In the genomic region with DNA sequence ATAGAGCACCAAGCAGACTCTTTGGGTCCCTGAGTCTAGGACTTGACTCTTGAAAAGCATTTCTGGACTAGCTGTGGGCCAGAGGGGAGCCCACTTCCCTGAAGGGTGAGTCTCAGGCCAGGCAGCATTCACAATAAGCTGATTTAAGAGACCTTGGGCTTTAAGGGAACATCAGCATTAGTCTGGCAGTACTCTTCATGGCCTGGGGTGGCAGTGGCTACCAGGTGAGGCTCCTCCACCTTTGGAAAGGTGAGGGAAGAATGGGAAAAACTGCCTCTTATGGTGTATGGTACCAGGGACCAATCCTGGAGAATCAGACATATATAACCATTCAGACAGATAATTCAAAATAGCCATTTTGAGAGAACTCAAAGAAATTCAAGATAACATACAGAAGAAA, we compare ENCODE assay signal across 16 cellular contexts.
"Had no signal": no experiment of that assay in that cellular context is flagged by ENCODE, and none has a peak within 500 bp of the region (broad histone marks: within the 10 kb centered on the region; RNA-seq: fewer than 3 reads in every experiment).

No MANE protein-coding gene starts in this region.

- H3K4me1 Mint-ChIP-seq: activated CD4-positive, alpha-beta T cell treated with anti-CD3 and anti-CD28 coated beads, Interleukin-2, amount 10 ng/mL, durations not matched to agents 24 days and 14 days; activated naive CD8-positive, alpha-beta T cell treated with anti-CD3 and anti-CD28 coated beads for 36 hours; activated T-helper 17 cell treated with anti-CD3 and anti-CD28 coated beads, Interleukin-2, amount 50 U/mL, for 72 hours; mesothelial cell of epicardium had no signal

- H3K36me3 ChIP-seq: cardiac muscle cell, esophagus squamous epithelium had no signal

- H3K4me1 ChIP-seq: esophagus squamous epithelium, parathyroid adenoma had no signal

- H3K79me2 ChIP-seq: parathyroid adenoma had no signal

- H3K9me3 Mint-ChIP-seq: activated CD4-positive, alpha-beta T cell treated with anti-CD3 and anti-CD28 coated beads, Interleukin-2, amount 10 ng/mL, durations not matched to agents 24 days and 14 days had no signal

- H3K9ac ChIP-seq: parathyroid adenoma had no signal

- H3K27ac ChIP-seq: cardiac muscle cell, esophagus squamous epithelium, parathyroid adenoma had no signal

- H3K27me3 ChIP-seq: cardiac muscle cell, esophagus squamous epithelium had no signal

- H3K27ac Mint-ChIP-seq: activated CD4-positive, alpha-beta T cell treated with anti-CD3 and anti-CD28 coated beads, Interleukin-2, amount 10 ng/mL, durations not matched to agents 24 days and 14 days; activated CD8-positive, alpha-beta T cell treated with anti-CD3 and anti-CD28 coated beads for 36 hours; activated naive CD8-positive, alpha-beta T cell treated with anti-CD3 and anti-CD28 coated beads for 36 hours; activated T-helper 17 cell treated with anti-CD3 and anti-CD28 coated beads, Interleukin-2, amount 50 U/mL, for 72 hours; dendritic cell treated with granulocyte-macrophage colony-stimulating factor and Interleukin-4, amounts not matched to agents 40 ng/mL and 50 ng/mL, for 4 days; mesothelial cell of epicardium; natural killer cell treated with Interleukin-12 subunit alpha and Interleukin-12 subunit beta and Interleukin-15 and Interleukin-18, amount 100 ng/mL, for 72 hours had no signal

- H3K27me3 Mint-ChIP-seq: activated CD4-positive, alpha-beta T cell treated with anti-CD3 and anti-CD28 coated beads, Interleukin-2, amount 10 ng/mL, durations not matched to agents 24 days and 14 days; activated CD8-positive, alpha-beta T cell treated with anti-CD3 and anti-CD28 coated beads for 36 hours; activated naive CD8-positive, alpha-beta T cell treated with anti-CD3 and anti-CD28 coated beads for 36 hours; activated T-helper 17 cell treated with anti-CD3 and anti-CD28 coated beads, Interleukin-2, amount 50 U/mL, for 72 hours; dendritic cell treated with granulocyte-macrophage colony-stimulating factor and Interleukin-4, amounts not matched to agents 40 ng/mL and 50 ng/mL, for 4 days; natural killer cell treated with Interleukin-12 subunit alpha and Interleukin-12 subunit beta and Interleukin-15 and Interleukin-18, amount 100 ng/mL, for 72 hours had no signal

- H3K36me3 Mint-ChIP-seq: activated naive CD8-positive, alpha-beta T cell treated with anti-CD3 and anti-CD28 coated beads for 36 hours; mesothelial cell of epicardium; natural killer cell treated with Interleukin-12 subunit alpha and Interleukin-12 subunit beta and Interleukin-15 and Interleukin-18, amount 100 ng/mL, for 72 hours had no signal

- H3K4me3 ChIP-seq: cardiac muscle cell, esophagus squamous epithelium had no signal

- DNase-seq: activated CD4-positive, alpha-beta T cell treated with anti-CD3 and anti-CD28 coated beads, Interleukin-2, amount 10 ng/mL, durations not matched to agents 24 days and 14 days; activated CD4-positive, CD25-positive, alpha-beta regulatory T cell; activated CD8-positive, alpha-beta T cell treated with anti-CD3 and anti-CD28 coated beads for 36 hours; activated naive CD4-positive, alpha-beta T cell; activated naive CD8-positive, alpha-beta T cell treated with anti-CD3 and anti-CD28 coated beads for 36 hours; activated T-cell treated with anti-CD3 and anti-CD28 coated beads, Interleukin-2, amount 50 U/mL, for 1 hour; amniotic stem cell; effector CD8-positive, alpha-beta T cell; esophagus squamous epithelium; stimulated activated naive CD4-positive, alpha-beta T cell had no signal

- H3K4me3 Mint-ChIP-seq: activated CD4-positive, alpha-beta T cell treated with anti-CD3 and anti-CD28 coated beads, Interleukin-2, amount 10 ng/mL, durations not matched to agents 24 days and 14 days; activated CD8-positive, alpha-beta T cell treated with anti-CD3 and anti-CD28 coated beads for 36 hours; activated naive CD8-positive, alpha-beta T cell treated with anti-CD3 and anti-CD28 coated beads for 36 hours; activated T-helper 17 cell treated with anti-CD3 and anti-CD28 coated beads, Interleukin-2, amount 50 U/mL, for 72 hours; dendritic cell treated with granulocyte-macrophage colony-stimulating factor and Interleukin-4, amounts not matched to agents 40 ng/mL and 50 ng/mL, for 4 days; mesothelial cell of epicardium; natural killer cell treated with Interleukin-12 subunit alpha and Interleukin-12 subunit beta and Interleukin-15 and Interleukin-18, amount 100 ng/mL, for 72 hours had no signal

- ATAC-seq: activated CD8-positive, alpha-beta T cell treated with anti-CD3 and anti-CD28 coated beads for 36 hours; activated T-helper 17 cell treated with anti-CD3 and anti-CD28 coated beads, Interleukin-2, amount 50 U/mL, for 72 hours; natural killer cell treated with Interleukin-12 subunit alpha and Interleukin-12 subunit beta and Interleukin-15 and Interleukin-18, amount 100 ng/mL, for 72 hours had no signal
